Comparison of ENCODE assay signal across 1 cellular context in genomic region chr2:43070676-43071491, GRCh38.
TF ChIP-seq lines count a peak whose summit lies in the region.

No MANE protein-coding gene starts in this region.

TF ChIP-seq in HepG2, 621 proteins besides CTCF, POLR2A, EP300 and RAD21 (continued from another document and continues in another):
- no peak for TF ChIP-seq DZIP1 (CRISPR knock-in tag; IDR thresholded peaks at IDR 0.05)
- no peak for TF ChIP-seq PHF20 (CRISPR knock-in tag; IDR thresholded peaks at IDR 0.05)
- no peak for TF ChIP-seq ZNF276 (CRISPR knock-in tag; IDR thresholded peaks at IDR 0.05; ENCODE audit: low read depth)
- no peak for TF ChIP-seq CERS6 (CRISPR knock-in tag; IDR thresholded peaks at IDR 0.05)
- TF ChIP-seq NR2C2 (CRISPR knock-in tag; IDR thresholded peaks at IDR 0.05; ENCODE audit: borderline replicate concordance): peak; percentile 52; the same call in 1 of the 2 replicates
- TF ChIP-seq IRF1 (CRISPR knock-in tag; IDR thresholded peaks at IDR 0.05; ENCODE audit: low read depth): no peak
- TF ChIP-seq ZNF570 (CRISPR knock-in tag; IDR thresholded peaks at IDR 0.05; ENCODE audit: borderline replicate concordance): no peak
- no peak; the same call in 1 of the 2 replicates for TF ChIP-seq GFI1 (CRISPR knock-in tag; IDR thresholded peaks at IDR 0.05; ENCODE audit: borderline replicate concordance)
- TF ChIP-seq PLRG1 (conservative IDR thresholded peaks at IDR 0.05): no peak
- peak; percentile 60; the same call in 1 of the 2 replicates for TF ChIP-seq ZNF770 (CRISPR knock-in tag; IDR thresholded peaks at IDR 0.05)
- TF ChIP-seq FOXM1 (CRISPR knock-in tag; IDR thresholded peaks at IDR 0.05): no peak
- TF ChIP-seq ZNF513 (CRISPR knock-in tag; conservative IDR thresholded peaks at IDR 0.05): no peak
- no peak for TF ChIP-seq ZSCAN21 (CRISPR knock-in tag; IDR thresholded peaks at IDR 0.05; ENCODE audit: borderline replicate concordance)
- no peak for TF ChIP-seq NFAT5 (CRISPR knock-in tag; IDR thresholded peaks at IDR 0.05)
- TF ChIP-seq BRD4 (CRISPR knock-in tag; IDR thresholded peaks at IDR 0.05): no peak
- TF ChIP-seq RFX3 (CRISPR knock-in tag; IDR thresholded peaks at IDR 0.05): no peak
- TF ChIP-seq ZNF775 (CRISPR knock-in tag; IDR thresholded peaks at IDR 0.05; ENCODE audit: borderline replicate concordance): no peak
- 0 out of 2 replicates have a peak, but pooled peaks have one; percentile 60 for TF ChIP-seq ZNF598 (CRISPR knock-in tag; IDR thresholded peaks at IDR 0.05; ENCODE audit: borderline replicate concordance)
- no peak for TF ChIP-seq TRIM22 (IDR thresholded peaks at IDR 0.05)
- peak; percentile 56; the same call in 1 of the 2 replicates for TF ChIP-seq NCOA1 (CRISPR knock-in tag; IDR thresholded peaks at IDR 0.05)
- TF ChIP-seq ZFP1 (CRISPR knock-in tag; IDR thresholded peaks at IDR 0.05): no peak
- no peak for TF ChIP-seq SKI (IDR thresholded peaks at IDR 0.05; ENCODE audit: partially characterized antibody)
- no peak for TF ChIP-seq ZBTB49 (CRISPR knock-in tag; IDR thresholded peaks at IDR 0.05; ENCODE audit: borderline replicate concordance)
- no peak for TF ChIP-seq ZNF468 (CRISPR knock-in tag; IDR thresholded peaks at IDR 0.05)
- no peak for TF ChIP-seq REPIN1 (CRISPR knock-in tag; IDR thresholded peaks at IDR 0.05; ENCODE audit: borderline replicate concordance, low read depth)
- TF ChIP-seq FOXJ3 (CRISPR knock-in tag; IDR thresholded peaks at IDR 0.05; ENCODE audit: borderline replicate concordance): no peak
- no peak for TF ChIP-seq ZNF660 (CRISPR knock-in tag; IDR thresholded peaks at IDR 0.05; ENCODE audit: borderline replicate concordance, low read depth)
- TF ChIP-seq ZNF430 (CRISPR knock-in tag; IDR thresholded peaks at IDR 0.05): peak; percentile 68; the same call in 1 of the 2 replicates
- no peak; the same call in 1 of the 2 replicates for TF ChIP-seq ZNF740 (CRISPR knock-in tag; IDR thresholded peaks at IDR 0.05)
- no peak for TF ChIP-seq KLF6 (CRISPR knock-in tag; IDR thresholded peaks at IDR 0.05)
- no peak for TF ChIP-seq HMGA1 (CRISPR knock-in tag; conservative IDR thresholded peaks at IDR 0.05)
- peak; percentile 76; the same call in 1 of the 2 replicates for TF ChIP-seq NR2F6 (IDR thresholded peaks at IDR 0.05)
- peak; percentile 82 for TF ChIP-seq NR2F6 (CRISPR knock-in tag; IDR thresholded peaks at IDR 0.05)
- no peak for TF ChIP-seq KMT2B (CRISPR knock-in tag; IDR thresholded peaks at IDR 0.05)
- TF ChIP-seq EHMT2 (IDR thresholded peaks at IDR 0.05; ENCODE audit: borderline replicate concordance, low read depth, low read length): no peak
- no peak for TF ChIP-seq PBX2 (CRISPR knock-in tag; IDR thresholded peaks at IDR 0.05)
- no peak for TF ChIP-seq NONO (IDR thresholded peaks at IDR 0.05)
- peak; percentile 22; the same call in 1 of the 2 replicates for TF ChIP-seq NONO (CRISPR knock-in tag; conservative IDR thresholded peaks at IDR 0.05)
- TF ChIP-seq IKZF1 (IDR thresholded peaks at IDR 0.05): no peak
- TF ChIP-seq ZNF776 (CRISPR knock-in tag; IDR thresholded peaks at IDR 0.05): no peak
- no peak for TF ChIP-seq MAFG (CRISPR knock-in tag; IDR thresholded peaks at IDR 0.05)
